Comparison of ENCODE assay signal across 12 cellular contexts in genomic region chr11:44622190-44622650, GRCh38. TPM values are rescaled to one million over a fixed set of nuclear protein-coding genes. Genes with fewer than 3 reads are reported as not detected.
DNase-seq lines count a peak whose midpoint lies in the region; ATAC-seq and TF ChIP-seq lines count a peak whose summit lies in the region.
"Had no signal": no experiment of that assay in that cellular context is flagged by ENCODE, and none has a peak within 500 bp of the region (broad histone marks: within the 10 kb centered on the region; RNA-seq: fewer than 3 reads in every experiment).

No MANE protein-coding gene starts in this region.

- no peak overlapping the region for H3K4me3 ChIP-seq in vagina

- H3K27me3 Mint-ChIP-seq in activated naive CD8-positive, alpha-beta T cell treated with anti-CD3 and anti-CD28 coated beads, Interleukin-2, amount 50 U/mL, for 24 hours, result no peaks in the 10 kb centered on the region

- no peaks in the 10 kb centered on the region for H3K27me3 ChIP-seq in vagina

- no peaks in the 10 kb centered on the region for H3K36me3 ChIP-seq in vagina

- no peaks in the 10 kb centered on the region for H3K9me3 ChIP-seq in vagina

- no peak overlapping the region for H3K4me3 Mint-ChIP-seq in activated naive CD8-positive, alpha-beta T cell treated with anti-CD3 and anti-CD28 coated beads, Interleukin-2, amount 50 U/mL, for 24 hours

- TF ChIP-seq CTCF in vagina (IDR thresholded peaks at IDR 0.05), result no peak

- H3K4me1 Mint-ChIP-seq in activated naive CD8-positive, alpha-beta T cell treated with anti-CD3 and anti-CD28 coated beads, Interleukin-2, amount 50 U/mL, for 24 hours, result peaks cover 41% of the 10 kb centered on the region

- intact Hi-C loops in Right ventricle myocardium superior (cut with DNase I), result loop anchor here (5.0 to 10.0 kb wide), 4 partner anchors 105 to 483 kb away; partner anchors contain the start of gene TSPAN18
- intact Hi-C loops in left ventricle myocardium superior (cut with micrococcal nuclease), result loop anchor here (5.0 kb wide), 1 partner anchor 290 kb away; no protein-coding TSS in a partner anchor
- intact Hi-C loops in vagina (cut with DNase I), result loop anchor here (10.0 kb wide), 1 partner anchor 103 kb away; the partner anchor contains the start of gene TSPAN18

- no peak overlapping the region for H3K27ac ChIP-seq in vagina

- H3K27ac Mint-ChIP-seq in activated naive CD8-positive, alpha-beta T cell treated with anti-CD3 and anti-CD28 coated beads, Interleukin-2, amount 50 U/mL, for 24 hours, result peak overlapping the region; percentile 60

- no peak for TF ChIP-seq POLR2A in vagina (IDR thresholded peaks at IDR 0.05)

- peaks cover 34% of the 10 kb centered on the region for H3K36me3 Mint-ChIP-seq in activated naive CD8-positive, alpha-beta T cell treated with anti-CD3 and anti-CD28 coated beads, Interleukin-2, amount 50 U/mL, for 24 hours (ENCODE audit: low read depth)

- no peak for ATAC-seq in Right ventricle myocardium superior (ENCODE audit: poor library complexity)
- ATAC-seq in left ventricle myocardium superior, result no peak
- ATAC-seq in activated naive CD8-positive, alpha-beta T cell treated with anti-CD3 and anti-CD28 coated beads, Interleukin-2, amount 50 U/mL, for 24 hours, result no peak
- ATAC-seq in SK-N-SH treated with all-trans-retinoic acid at 6 μM for 48 hours, result no peak
- ATAC-seq in GM18519 (IDR thresholded peaks at IDR 0.05; ENCODE audit: low FRiP score, unreplicated experiment), result no peak
- ATAC-seq: Panc1 had no signal

- DNase-seq in Right ventricle myocardium superior, result peak; percentile 18
- no peak for DNase-seq in left ventricle myocardium superior
- peak; percentile 3 for DNase-seq in activated naive CD8-positive, alpha-beta T cell treated with anti-CD3 and anti-CD28 coated beads, Interleukin-2, amount 50 U/mL, for 24 hours
- DNase-seq in mucosa of gallbladder (ENCODE audit: low spot score), result peak; percentile 7
- peak; percentile 76 to 77 for DNase-seq in vagina (ENCODE audit: extremely low spot score in 2 of 2)
- no peak for DNase-seq in LoVo (ENCODE audit: low spot score)
- DNase-seq: EL, NCI-H345, T1000 had no signal

- H3K9me3 Mint-ChIP-seq in activated naive CD8-positive, alpha-beta T cell treated with anti-CD3 and anti-CD28 coated beads, Interleukin-2, amount 50 U/mL, for 24 hours, result no peaks in the 10 kb centered on the region

- no peaks in the 10 kb centered on the region for H3K4me1 ChIP-seq in vagina

TF ChIP-seq in SK-N-SH treated with all-trans-retinoic acid at 6 μM for 48 hours, 23 proteins besides CTCF, POLR2A, EP300 and RAD21:
- TF ChIP-seq ZNF8 (CRISPR knock-in tag; IDR thresholded peaks at IDR 0.05) (no peak), ESRRG (CRISPR knock-in tag; IDR thresholded peaks at IDR 0.05) (no peak), POU6F1 (CRISPR knock-in tag; IDR thresholded peaks at IDR 0.05; ENCODE audit: borderline replicate concordance, low read depth) (no peak), TCF4 (CRISPR knock-in tag; IDR thresholded peaks at IDR 0.05; ENCODE audit: borderline replicate concordance) (no peak)

RNA-seq across cellular contexts. Expression of gene CD82, which starts 56.8 kb away (rescaled TPM):
- total RNA-seq in Right ventricle myocardium superior (54.6 TPM), left ventricle myocardium superior (58.0 TPM), mucosa of gallbladder (152 TPM), vagina (91.6 TPM)

Comparison
In these comparisons a context has a peak if more than half of its experiments do, and no peak if none do; other contexts are left out.
1. DNase-seq: peak in Right ventricle myocardium superior (single experiment), activated naive CD8-positive, alpha-beta T cell treated with anti-CD3 and anti-CD28 coated beads, Interleukin-2, amount 50 U/mL, for 24 hours (single experiment), mucosa of gallbladder (single experiment) and vagina (2 of 2); none in left ventricle myocardium superior (single experiment) and LoVo (single experiment).